Comparison of ENCODE assay signal across 1 cellular context in genomic region chr6:47527274-47527673, GRCh38.
A peak's percentile ranks its signal among the peaks of the same experiment; 100 is the strongest.
TF ChIP-seq lines count a peak whose summit lies in the region.

No MANE protein-coding gene starts in this region.

TF ChIP-seq in K562, 482 proteins besides CTCF, POLR2A, EP300 and RAD21 (continued from another document):
- TF ChIP-seq ARID4B (CRISPR knock-in tag; IDR thresholded peaks at IDR 0.05): no peak
- no peak for TF ChIP-seq IRF2 (CRISPR knock-in tag; IDR thresholded peaks at IDR 0.05)
- peak; percentile 98 for TF ChIP-seq ZNF431 (CRISPR knock-in tag; IDR thresholded peaks at IDR 0.05)
- TF ChIP-seq CBX3 (IDR thresholded peaks at IDR 0.05; ENCODE audit: borderline replicate concordance in 1 of 2, low read length in 2 of 2): no peak
- TF ChIP-seq ELK3 (CRISPR knock-in tag; IDR thresholded peaks at IDR 0.05): no peak
- TF ChIP-seq ZBTB33 (CRISPR knock-in tag; IDR thresholded peaks at IDR 0.05): no peak
- no peak for TF ChIP-seq TSC22D4 (tag; IDR thresholded peaks at IDR 0.05)
- TF ChIP-seq BRD4 (IDR thresholded peaks at IDR 0.05): no peak
